21 cellular contexts compared by ENCODE assay signal in the genomic region with DNA sequence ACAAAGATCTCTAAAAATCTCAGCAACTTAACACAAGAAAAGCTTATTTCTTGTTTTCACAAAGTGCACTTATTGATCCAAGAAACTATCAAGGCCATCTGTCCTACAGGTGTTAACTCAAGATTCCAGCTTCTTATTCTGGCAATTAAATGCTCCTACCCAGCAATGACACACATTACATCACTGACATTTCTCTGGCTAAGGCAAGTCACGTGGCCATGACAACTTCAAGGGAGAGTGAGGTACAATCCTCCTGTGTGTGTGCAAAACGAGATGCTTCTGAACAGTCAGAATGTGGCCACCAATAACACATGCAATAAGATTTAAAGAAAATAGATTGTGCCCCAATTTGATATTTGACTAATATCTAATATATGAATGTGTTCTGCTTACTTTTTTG.
DNase-seq lines count a peak whose midpoint lies in the region; ATAC-seq, FAIRE-seq and TF ChIP-seq lines count a peak whose summit lies in the region.
"Had no signal": no experiment of that assay in that cellular context is flagged by ENCODE, and none has a peak within 500 bp of the region (broad histone marks: within the 10 kb centered on the region; RNA-seq: fewer than 3 reads in every experiment).

No MANE protein-coding gene starts in this region.

- TF ChIP-seq POLR2A in body of pancreas (IDR thresholded peaks at IDR 0.05): no peak

- ATAC-seq in body of pancreas (peak; percentile 53), GM19467 (IDR thresholded peaks at IDR 0.05; ENCODE audit: unreplicated experiment) (no peak)
- ATAC-seq: CD8-positive, alpha-beta T cell had no signal

- POLR2A ChIA-PET in A673 (lab: Charles Lee; ENCODE audit: low non-redundant PET): no interaction called here

- no peak for TF ChIP-seq EP300 in Ishikawa (IDR thresholded peaks at IDR 0.05; ENCODE audit: borderline replicate concordance)

- CTCF ChIA-PET in A673 (lab: Charles Lee): no interaction called here

- DNase-seq in HTR-8/SVneo (ENCODE audit: insufficient read length, low spot score) (no peak), body of pancreas (peak in 1 of 4 donors; percentile 15), NCI-H1105 treated with DMSO at 0.1 percent for 48 hours (lab: John Stamatoyannopoulos, UW) (no peak), A673 (ENCODE audit: low spot score) (no peak)
- DNase-seq: 8988T; AML-193; Caco-2; Calu3; CD4-positive, alpha-beta T cell; CD8-positive, alpha-beta T cell; DMS79 treated with DMSO at 0.1 percent for 48 hours; GF-D8 had no signal

- H3K4me3 ChIP-seq in body of pancreas (no peak overlapping the region), A673 (ENCODE audit: low read depth, low read length, poor library complexity, severe bottlenecking) (no peak overlapping the region)
- H3K4me3 ChIP-seq: BLaER1 treated with 17β-estradiol and CSF1 and Interleukin-3, amounts not matched to agents 10 nM and 100 nM had no signal

- peak; percentile 28 for FAIRE-seq in HTR-8/SVneo (lab: Jason Lieb, UNC)
- FAIRE-seq: A204.1, D721Med, G401.6, GM12891, GM18507 had no signal

- intact Hi-C loops in body of pancreas (cut with DNase I) (no loop called here), A673 (cut with micrococcal nuclease; ENCODE audit: unreplicated experiment) (no loop called here)

- H3K27ac ChIP-seq in body of pancreas: no peak overlapping the region
- no peak overlapping the region for H3K27ac ChIP-seq in A673 (ENCODE audit: low read depth, low read length, poor library complexity, severe bottlenecking)
- H3K27ac ChIP-seq: BLaER1 treated with 17β-estradiol and CSF1 and Interleukin-3, amounts not matched to agents 10 nM and 100 nM; C4-2B had no signal

- H3K9me3 ChIP-seq in body of pancreas (no peaks in the 10 kb centered on the region), A673 (ENCODE audit: low read depth, low read length, poor library complexity, severe bottlenecking) (no peaks in the 10 kb centered on the region)
- H3K9me3 ChIP-seq: Caco-2 had no signal

- no TSS peak for BruUV-seq in A673 (replicated peaks; lab: Mats Ljungman, UMichigan)

- TF ChIP-seq RAD21 in Ishikawa (IDR thresholded peaks at IDR 0.05; ENCODE audit: low read depth): no peak

- H3K36me3 ChIP-seq in body of pancreas (replicated peaks in 1 of 2; ENCODE audit: insufficient read depth in 1 of 2, low read depth in 2 of 2) (no peaks in the 10 kb centered on the region), A673 (ENCODE audit: insufficient read depth, low read length, poor library complexity, severe bottlenecking) (no peaks in the 10 kb centered on the region)
- H3K36me3 ChIP-seq: BLaER1 treated with 17β-estradiol and CSF1 and Interleukin-3, amounts not matched to agents 10 nM and 100 nM had no signal

- 27 to 35% methylated on average over 2 of the region's 2 CpGs for WGBS in body of pancreas, 2 donors

- H3K27me3 ChIP-seq in body of pancreas: no peaks in the 10 kb centered on the region
- peaks cover 14% of the 10 kb centered on the region for H3K27me3 ChIP-seq in A673 (replicated peaks; ENCODE audit: insufficient read depth, low read depth, low read length, poor library complexity)
- H3K27me3 ChIP-seq: BLaER1 treated with 17β-estradiol and CSF1 and Interleukin-3, amounts not matched to agents 10 nM and 100 nM had no signal

- H3K4me1 ChIP-seq in body of pancreas: no peaks in the 10 kb centered on the region
- no peaks in the 10 kb centered on the region for H3K4me1 ChIP-seq in A673 (ENCODE audit: insufficient read depth, low read length, poor library complexity, severe bottlenecking)
- H3K4me1 ChIP-seq: BLaER1 treated with 17β-estradiol and CSF1 and Interleukin-3, amounts not matched to agents 10 nM and 100 nM had no signal

- TF ChIP-seq CTCF in body of pancreas (IDR thresholded peaks at IDR 0.05) (no peak), A673 (conservative IDR thresholded peaks at IDR 0.05; ENCODE audit: low read depth, low read length) (no peak)

TF ChIP-seq in Ishikawa, 13 proteins besides CTCF, POLR2A, EP300 and RAD21:
- TF ChIP-seq TEAD4 (IDR thresholded peaks at IDR 0.05): no peak
- TF ChIP-seq, protein P1, sequence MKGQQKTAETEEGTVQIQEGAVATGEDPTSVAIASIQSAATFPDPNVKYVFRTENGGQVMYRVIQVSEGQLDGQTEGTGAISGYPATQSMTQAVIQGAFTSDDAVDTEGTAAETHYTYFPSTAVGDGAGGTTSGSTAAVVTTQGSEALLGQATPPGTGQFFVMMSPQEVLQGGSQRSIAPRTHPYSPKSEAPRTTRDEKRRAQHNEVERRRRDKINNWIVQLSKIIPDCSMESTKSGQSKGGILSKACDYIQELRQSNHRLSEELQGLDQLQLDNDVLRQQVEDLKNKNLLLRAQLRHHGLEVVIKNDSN (IDR thresholded peaks at IDR 0.05): 0 out of 2 replicates have a peak, but pooled peaks have one; percentile 29
